9 cellular contexts compared by ENCODE assay signal in genomic region chr13:95924389-95924994, GRCh38.
DNase-seq lines count a peak whose midpoint lies in the region; ATAC-seq lines count a peak whose summit lies in the region.
"Had no signal": no experiment of that assay in that cellular context is flagged by ENCODE, and none has a peak within 500 bp of the region (broad histone marks: within the 10 kb centered on the region; RNA-seq: fewer than 3 reads in every experiment).

No MANE protein-coding gene starts in this region.

- no peaks in the 10 kb centered on the region for H3K9me3 Mint-ChIP-seq in activated CD8-positive, alpha-beta T cell treated with anti-CD3 and anti-CD28 coated beads, Interleukin-2, amount 10 ng/mL, durations not matched to agents 7 days and 5 days (ENCODE audit: insufficient read depth)

- POLR2A ChIA-PET in activated CD8-positive, alpha-beta T cell treated with anti-CD3 and anti-CD28 coated beads, Interleukin-2, amount 10 ng/mL, durations not matched to agents 7 days and 5 days (lab: Charles Lee) = no interaction called here

- CTCF ChIA-PET in activated CD8-positive, alpha-beta T cell treated with anti-CD3 and anti-CD28 coated beads, Interleukin-2, amount 10 ng/mL, durations not matched to agents 7 days and 5 days (lab: Charles Lee) = no interaction called here

- no peaks in the 10 kb centered on the region for H3K4me1 Mint-ChIP-seq in activated CD8-positive, alpha-beta T cell treated with anti-CD3 and anti-CD28 coated beads, Interleukin-2, amount 10 ng/mL, durations not matched to agents 7 days and 5 days (ENCODE audit: low read depth)
- H3K4me1 Mint-ChIP-seq: B cell had no signal

- no peak for ATAC-seq in activated CD8-positive, alpha-beta T cell treated with anti-CD3 and anti-CD28 coated beads, Interleukin-2, amount 10 ng/mL, durations not matched to agents 7 days and 5 days
- ATAC-seq in GM18519 (IDR thresholded peaks at IDR 0.05; ENCODE audit: low FRiP score, unreplicated experiment) = no peak

- H3K36me3 Mint-ChIP-seq in activated CD8-positive, alpha-beta T cell treated with anti-CD3 and anti-CD28 coated beads, Interleukin-2, amount 10 ng/mL, durations not matched to agents 7 days and 5 days (ENCODE audit: low read depth) = no peaks in the 10 kb centered on the region

- DNase-seq in NOMO-1 (lab: John Stamatoyannopoulos, UW; ENCODE audit: unreplicated experiment in 2 of 2) (peak; percentile 2 to 56), NOMO-1 treated with dmso at 0.1 percent for 144 hours (lab: John Stamatoyannopoulos, UW; ENCODE audit: unreplicated experiment) (no peak), RKO (ENCODE audit: low spot score) (peak; percentile 43), fibroblast of gingiva (ENCODE audit: low read depth) (peak; percentile 90), smooth muscle cell of the brain vasculature (ENCODE audit: low read depth, low spot score) (peak; percentile 57), NCI-H2196 treated with DMSO at 0.1 percent for 48 hours (lab: John Stamatoyannopoulos, UW; ENCODE audit: unreplicated experiment) (no peak)
- DNase-seq in activated CD8-positive, alpha-beta T cell treated with anti-CD3 and anti-CD28 coated beads, Interleukin-2, amount 10 ng/mL, durations not matched to agents 7 days and 5 days = no peak

- no peak overlapping the region for H3K27ac Mint-ChIP-seq in activated CD8-positive, alpha-beta T cell treated with anti-CD3 and anti-CD28 coated beads, Interleukin-2, amount 10 ng/mL, durations not matched to agents 7 days and 5 days
- H3K27ac Mint-ChIP-seq: B cell had no signal

- H3K4me3 Mint-ChIP-seq in activated CD8-positive, alpha-beta T cell treated with anti-CD3 and anti-CD28 coated beads, Interleukin-2, amount 10 ng/mL, durations not matched to agents 7 days and 5 days = no peak overlapping the region
- H3K4me3 Mint-ChIP-seq: B cell had no signal

- no peaks in the 10 kb centered on the region for H3K27me3 Mint-ChIP-seq in activated CD8-positive, alpha-beta T cell treated with anti-CD3 and anti-CD28 coated beads, Interleukin-2, amount 10 ng/mL, durations not matched to agents 7 days and 5 days (ENCODE audit: low read depth)
- H3K27me3 Mint-ChIP-seq: B cell had no signal

Comparison
In these comparisons a context has a peak if more than half of its experiments do, and no peak if none do; other contexts are left out.
1. DNase-seq: peak in NOMO-1 (2 of 2), RKO (single experiment), fibroblast of gingiva (single experiment) and smooth muscle cell of the brain vasculature (single experiment); none in NOMO-1 treated with dmso at 0.1 percent for 144 hours (single experiment), activated CD8-positive, alpha-beta T cell treated with anti-CD3 and anti-CD28 coated beads, Interleukin-2, amount 10 ng/mL, durations not matched to agents 7 days and 5 days (single experiment) and NCI-H2196 treated with DMSO at 0.1 percent for 48 hours (single experiment).